8 cellular contexts compared by ENCODE assay signal in genomic region chr17:27455914-27456680, GRCh38. TPM values are rescaled to one million over a fixed set of nuclear protein-coding genes. Genes with fewer than 3 reads are reported as not detected.
DNase-seq lines count a peak whose midpoint lies in the region; ATAC-seq and TF ChIP-seq lines count a peak whose summit lies in the region.

Gene KSR1, plus strand, starts transcription at chr17:27456448. Its CDS starts 196 bp downstream, at chr17:27456644.

- H3K4me1 Mint-ChIP-seq in activated CD4-positive, alpha-beta T cell treated with anti-CD3 and anti-CD28 coated beads for 36 hours: peaks cover 43% of the 10 kb centered on the region

- H3K27ac Mint-ChIP-seq in activated CD4-positive, alpha-beta T cell treated with anti-CD3 and anti-CD28 coated beads for 36 hours: peak within 1 kb of the TSS; percentile 83

- ATAC-seq in GM18517 (IDR thresholded peaks at IDR 0.05; ENCODE audit: unreplicated experiment) (peak; percentile 64), HG03045 (IDR thresholded peaks at IDR 0.05; ENCODE audit: unreplicated experiment) (peak; percentile 94), left colon (peak; percentile 98)
- ATAC-seq in activated CD4-positive, alpha-beta T cell treated with anti-CD3 and anti-CD28 coated beads for 36 hours: peak; percentile 93

- CTCF ChIA-PET in activated CD4-positive, alpha-beta T cell treated with anti-CD3 and anti-CD28 coated beads for 36 hours (lab: Charles Lee): interaction anchor here (0.6 to 1.9 kb wide), 10 partner anchors 9 to 145 kb away, joined by 3 to 7 read pairs (median 3); no protein-coding TSS in a partner anchor

- TF ChIP-seq CTCF in choroid plexus epithelial cell (conservative IDR thresholded peaks at IDR 0.05; ENCODE audit: low read depth, low read length): peak; percentile 75

- POLR2A ChIA-PET in activated CD4-positive, alpha-beta T cell treated with anti-CD3 and anti-CD28 coated beads for 36 hours (lab: Charles Lee): interaction anchor here (0.6 to 2.2 kb wide), 4 partner anchors 15 to 144 kb away, joined by 3 to 13 read pairs (median 6); no protein-coding TSS in a partner anchor

- H3K4me3 Mint-ChIP-seq in activated CD4-positive, alpha-beta T cell treated with anti-CD3 and anti-CD28 coated beads for 36 hours: peak within 1 kb of the TSS; percentile 88

- intact Hi-C loops in activated CD4-positive, alpha-beta T cell treated with anti-CD3 and anti-CD28 coated beads for 36 hours (cut with DNase I, micrococcal nuclease): loop anchor here (1.0 to 10.0 kb wide), 11 partner anchors 10 to 879 kb away; partner anchors contain the start of genes IFT20 (in 1 of the 2), TNFAIP1 (in 1 of the 2) and WSB1 (in 1 of the 2)
- intact Hi-C loops in left colon (cut with DNase I, micrococcal nuclease): loop anchor here in 1 of 2 donors (10.0 kb wide), 1 partner anchor 139 kb away; no protein-coding TSS in a partner anchor

- no peaks in the 10 kb centered on the region for H3K9me3 Mint-ChIP-seq in activated CD4-positive, alpha-beta T cell treated with anti-CD3 and anti-CD28 coated beads for 36 hours (ENCODE audit: low read depth)

- peak within 1 kb of the TSS; percentile 87 for H3K4me3 ChIP-seq in choroid plexus epithelial cell (ENCODE audit: low read depth, low read length)

- peaks cover 6% of the 10 kb centered on the region for H3K27me3 Mint-ChIP-seq in activated CD4-positive, alpha-beta T cell treated with anti-CD3 and anti-CD28 coated beads for 36 hours

- peaks cover 23% of the 10 kb centered on the region for H3K36me3 Mint-ChIP-seq in activated CD4-positive, alpha-beta T cell treated with anti-CD3 and anti-CD28 coated beads for 36 hours (ENCODE audit: low read depth)

- DNase-seq in 8988T (peak; percentile 98), NCI-H345 (lab: John Stamatoyannopoulos, UW) (peak; percentile 78), choroid plexus epithelial cell (ENCODE audit: low read depth) (peak; percentile 85), left colon (peak; percentile 80 to 89)
- DNase-seq in activated CD4-positive, alpha-beta T cell treated with anti-CD3 and anti-CD28 coated beads for 36 hours: peak; percentile 92
- peak; percentile 70 to 81 for DNase-seq in stimulated activated CD4-positive, alpha-beta T cell treated with anti-CD3 and anti-CD28 coated beads, Interleukin-1b, Interleukin-23, amount 100 ng/mL, for 4 hours (ENCODE audit: low read depth in 2 of 2)

RNA-seq across cellular contexts. Expression of gene KSR1, which starts in this region (rescaled TPM):
- total RNA-seq in activated CD4-positive, alpha-beta T cell treated with anti-CD3 and anti-CD28 coated beads for 36 hours: 100 to 1,000 TPM in 1 of 2 experiments, 10 to 100 TPM in 1; 96.6 to 113 TPM
- total RNA-seq in left colon: 10 to 100 TPM; 19.0 to 29.1 TPM

Comparison
In these comparisons a context has a peak if more than half of its experiments do, and no peak if none do; other contexts are left out.
1. Peak in every context shown above with its lines: DNase-seq, ATAC-seq and H3K4me3 ChIP-seq.